ENCODE assay signal across 11 cellular contexts in the genomic region with DNA sequence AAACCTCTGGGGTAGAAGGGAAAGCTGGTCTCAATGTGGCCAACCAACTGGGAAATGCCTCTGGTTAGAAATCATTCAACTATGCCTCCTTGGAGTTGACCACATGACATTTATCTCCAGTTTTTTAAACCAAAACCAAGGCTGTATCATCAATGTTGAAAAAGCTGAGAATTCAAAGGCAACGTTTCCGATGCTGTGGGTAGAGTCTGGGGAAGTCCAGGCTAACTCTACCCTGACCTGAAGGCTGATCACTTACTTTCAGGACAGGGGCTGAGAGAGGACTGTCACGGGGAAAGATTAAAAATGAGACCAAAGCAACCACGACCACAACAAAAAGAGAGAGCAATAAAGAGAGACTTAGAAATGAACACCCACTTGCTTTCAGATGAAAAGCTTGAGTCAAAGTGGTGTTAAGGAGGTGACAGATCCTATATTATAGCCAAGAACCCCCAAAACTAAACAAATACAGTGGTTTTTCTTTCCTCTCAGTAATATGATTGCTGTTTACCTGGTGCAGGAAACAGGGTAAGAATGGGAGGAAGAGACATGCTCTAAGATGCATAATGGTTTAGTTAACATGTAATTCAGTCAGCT.
A peak's percentile ranks its signal among the peaks of the same experiment; 100 is the strongest.
DNase-seq lines count a peak whose midpoint lies in the region; ATAC-seq and TF ChIP-seq lines count a peak whose summit lies in the region.
"Had no signal": no experiment of that assay in that cellular context is flagged by ENCODE, and none has a peak within 500 bp of the region (broad histone marks: within the 10 kb centered on the region; RNA-seq: fewer than 3 reads in every experiment).

No MANE protein-coding gene starts in this region.

- WGBS in psoas muscle, 3 donors, result 70 to 78% (median 72%) methylated on average over 4 of the region's 4 CpGs

- intact Hi-C loops in psoas muscle (cut with DNase I), result no loop called here

- peaks cover 0 to 10% of the 10 kb centered on the region in 2 donors for H3K9me3 Mint-ChIP-seq in activated naive CD4-positive, alpha-beta T cell treated with anti-CD3 and anti-CD28 coated beads, Interleukin-2, amount 50 U/mL, for 72 hours
- H3K9me3 Mint-ChIP-seq in activated naive CD4-positive, alpha-beta T cell treated with anti-CD3 and anti-CD28 coated beads, Interleukin-2, amount 10 ng/mL, durations not matched to agents 7 days and 5 days, result no peaks in the 10 kb centered on the region
- H3K9me3 Mint-ChIP-seq in T-helper 2 cell treated with Interferon-gamma antibody and Interleukin-4, amounts not matched to agents 5 μg/mL and 100 μg/mL, for 36 hours, result no peaks in the 10 kb centered on the region
- peaks cover 8% of the 10 kb centered on the region for H3K9me3 Mint-ChIP-seq in stimulated activated naive CD8-positive, alpha-beta T cell treated with anti-CD3 and anti-CD28 coated beads, Interleukin-15, Interleukin-2, amounts not matched to agents 100 ng/mL and 50 ng/mL, for 24 hours

- H3K27ac ChIP-seq in psoas muscle, result no peak overlapping the region
- H3K27ac ChIP-seq: Peyer's patch, uterus had no signal

- H3K4me3 Mint-ChIP-seq in activated naive CD4-positive, alpha-beta T cell treated with anti-CD3 and anti-CD28 coated beads, Interleukin-2, amount 10 ng/mL, durations not matched to agents 7 days and 5 days, result no peak overlapping the region
- peak overlapping the region; percentile 9 for H3K4me3 Mint-ChIP-seq in T-helper 2 cell treated with Interferon-gamma antibody and Interleukin-4, amounts not matched to agents 5 μg/mL and 100 μg/mL, for 36 hours
- H3K4me3 Mint-ChIP-seq in stimulated activated naive CD8-positive, alpha-beta T cell treated with anti-CD3 and anti-CD28 coated beads, Interleukin-15, Interleukin-2, amounts not matched to agents 100 ng/mL and 50 ng/mL, for 24 hours, result peak overlapping the region; percentile 47

- peaks cover 14% of the 10 kb centered on the region for H3K4me1 Mint-ChIP-seq in activated naive CD4-positive, alpha-beta T cell treated with anti-CD3 and anti-CD28 coated beads, Interleukin-2, amount 10 ng/mL, durations not matched to agents 7 days and 5 days
- peaks cover 17% of the 10 kb centered on the region for H3K4me1 Mint-ChIP-seq in T-helper 2 cell treated with Interferon-gamma antibody and Interleukin-4, amounts not matched to agents 5 μg/mL and 100 μg/mL, for 36 hours (ENCODE audit: low read depth)
- H3K4me1 Mint-ChIP-seq in stimulated activated naive CD8-positive, alpha-beta T cell treated with anti-CD3 and anti-CD28 coated beads, Interleukin-15, Interleukin-2, amounts not matched to agents 100 ng/mL and 50 ng/mL, for 24 hours (ENCODE audit: low read depth), result peaks cover 67% of the 10 kb centered on the region

- no peaks in the 10 kb centered on the region for H3K27me3 ChIP-seq in psoas muscle (ENCODE audit: insufficient read depth in 3 of 3, low read length in 2 of 3)
- H3K27me3 ChIP-seq: BE2C, Peyer's patch, uterus had no signal

- H3K4me3 ChIP-seq in psoas muscle, result no peak overlapping the region
- H3K4me3 ChIP-seq: Peyer's patch, uterus had no signal

- TF ChIP-seq CTCF in psoas muscle (IDR thresholded peaks at IDR 0.05), result no peak

- no peaks in the 10 kb centered on the region for H3K27me3 Mint-ChIP-seq in activated naive CD4-positive, alpha-beta T cell treated with anti-CD3 and anti-CD28 coated beads, Interleukin-2, amount 10 ng/mL, durations not matched to agents 7 days and 5 days
- H3K27me3 Mint-ChIP-seq in T-helper 2 cell treated with Interferon-gamma antibody and Interleukin-4, amounts not matched to agents 5 μg/mL and 100 μg/mL, for 36 hours (ENCODE audit: low read depth), result peaks cover 17% of the 10 kb centered on the region
- H3K27me3 Mint-ChIP-seq in stimulated activated naive CD8-positive, alpha-beta T cell treated with anti-CD3 and anti-CD28 coated beads, Interleukin-15, Interleukin-2, amounts not matched to agents 100 ng/mL and 50 ng/mL, for 24 hours, result peaks cover 11% of the 10 kb centered on the region

- ATAC-seq in activated naive CD4-positive, alpha-beta T cell treated with anti-CD3 and anti-CD28 coated beads, Interleukin-2, amount 50 U/mL, for 72 hours, result peak; percentile 94 to 98
- peak; percentile 83 for ATAC-seq in HG02763 (IDR thresholded peaks at IDR 0.05; ENCODE audit: unreplicated experiment)
- no peak for ATAC-seq in psoas muscle

- CTCF ChIA-PET in activated naive CD4-positive, alpha-beta T cell treated with anti-CD3 and anti-CD28 coated beads, Interleukin-2, amount 10 ng/mL, durations not matched to agents 7 days and 5 days (lab: Charles Lee), result interaction anchor here (1.0 kb wide), 1 partner anchor 92 kb away, joined by 3 read pairs; no protein-coding TSS in a partner anchor

- no peaks in the 10 kb centered on the region for H3K4me1 ChIP-seq in psoas muscle
- H3K4me1 ChIP-seq: BE2C, Peyer's patch, uterus had no signal

- peak overlapping the region; percentile 50 for H3K27ac Mint-ChIP-seq in activated naive CD4-positive, alpha-beta T cell treated with anti-CD3 and anti-CD28 coated beads, Interleukin-2, amount 50 U/mL, for 72 hours
- no peak overlapping the region for H3K27ac Mint-ChIP-seq in activated naive CD4-positive, alpha-beta T cell treated with anti-CD3 and anti-CD28 coated beads, Interleukin-2, amount 10 ng/mL, durations not matched to agents 7 days and 5 days
- H3K27ac Mint-ChIP-seq in T-helper 2 cell treated with Interferon-gamma antibody and Interleukin-4, amounts not matched to agents 5 μg/mL and 100 μg/mL, for 36 hours, result no peak overlapping the region
- H3K27ac Mint-ChIP-seq in stimulated activated naive CD8-positive, alpha-beta T cell treated with anti-CD3 and anti-CD28 coated beads, Interleukin-15, Interleukin-2, amounts not matched to agents 100 ng/mL and 50 ng/mL, for 24 hours, result peak overlapping the region; percentile 86

- H3K36me3 ChIP-seq in psoas muscle (ENCODE audit: insufficient read depth in 1 of 2, low read depth in 1 of 2), result no peaks in the 10 kb centered on the region
- H3K36me3 ChIP-seq: BE2C, Peyer's patch, uterus had no signal

- peak; percentile 51 to 70 for DNase-seq in activated naive CD4-positive, alpha-beta T cell treated with anti-CD3 and anti-CD28 coated beads, Interleukin-2, amount 50 U/mL, for 72 hours (ENCODE audit: low spot score in 2 of 2)
- no peak for DNase-seq in activated naive CD4-positive, alpha-beta T cell treated with anti-CD3 and anti-CD28 coated beads, Interleukin-2, amount 10 ng/mL, durations not matched to agents 7 days and 5 days
- peak; percentile 73 for DNase-seq in T-helper 2 cell treated with Interferon-gamma antibody and Interleukin-4, amounts not matched to agents 5 μg/mL and 100 μg/mL, for 36 hours (ENCODE audit: low spot score)
- DNase-seq in medulla oblongata (ENCODE audit: extremely low spot score) (no peak), GM03348 (ENCODE audit: low spot score) (no peak), psoas muscle (no peak)
- DNase-seq: BE2C, Peyer's patch, uterus had no signal

- peaks cover 0 to 14% of the 10 kb centered on the region in 2 donors for H3K36me3 Mint-ChIP-seq in activated naive CD4-positive, alpha-beta T cell treated with anti-CD3 and anti-CD28 coated beads, Interleukin-2, amount 50 U/mL, for 72 hours
- no peaks in the 10 kb centered on the region for H3K36me3 Mint-ChIP-seq in activated naive CD4-positive, alpha-beta T cell treated with anti-CD3 and anti-CD28 coated beads, Interleukin-2, amount 10 ng/mL, durations not matched to agents 7 days and 5 days
- no peaks in the 10 kb centered on the region for H3K36me3 Mint-ChIP-seq in T-helper 2 cell treated with Interferon-gamma antibody and Interleukin-4, amounts not matched to agents 5 μg/mL and 100 μg/mL, for 36 hours (ENCODE audit: low read depth)
- H3K36me3 Mint-ChIP-seq in stimulated activated naive CD8-positive, alpha-beta T cell treated with anti-CD3 and anti-CD28 coated beads, Interleukin-15, Interleukin-2, amounts not matched to agents 100 ng/mL and 50 ng/mL, for 24 hours (ENCODE audit: low read depth), result peaks cover 4% of the 10 kb centered on the region

- no peaks in the 10 kb centered on the region for H3K9me3 ChIP-seq in psoas muscle
- H3K9me3 ChIP-seq: BE2C, Peyer's patch, uterus had no signal

Comparison
In these comparisons a context has a peak if more than half of its experiments do, and no peak if none do; other contexts are left out.
1. DNase-seq: peak in activated naive CD4-positive, alpha-beta T cell treated with anti-CD3 and anti-CD28 coated beads, Interleukin-2, amount 50 U/mL, for 72 hours (2 of 2) and T-helper 2 cell treated with Interferon-gamma antibody and Interleukin-4, amounts not matched to agents 5 μg/mL and 100 μg/mL, for 36 hours (single experiment); none in activated naive CD4-positive, alpha-beta T cell treated with anti-CD3 and anti-CD28 coated beads, Interleukin-2, amount 10 ng/mL, durations not matched to agents 7 days and 5 days (single experiment), medulla oblongata (single experiment), GM03348 (single experiment) and psoas muscle (0 of 2).
2. H3K27ac Mint-ChIP-seq: peak in activated naive CD4-positive, alpha-beta T cell treated with anti-CD3 and anti-CD28 coated beads, Interleukin-2, amount 50 U/mL, for 72 hours (2 of 2) and stimulated activated naive CD8-positive, alpha-beta T cell treated with anti-CD3 and anti-CD28 coated beads, Interleukin-15, Interleukin-2, amounts not matched to agents 100 ng/mL and 50 ng/mL, for 24 hours (single experiment); none in activated naive CD4-positive, alpha-beta T cell treated with anti-CD3 and anti-CD28 coated beads, Interleukin-2, amount 10 ng/mL, durations not matched to agents 7 days and 5 days (single experiment) and T-helper 2 cell treated with Interferon-gamma antibody and Interleukin-4, amounts not matched to agents 5 μg/mL and 100 μg/mL, for 36 hours (single experiment).
3. ATAC-seq: peak in activated naive CD4-positive, alpha-beta T cell treated with anti-CD3 and anti-CD28 coated beads, Interleukin-2, amount 50 U/mL, for 72 hours (2 of 2) and HG02763 (single experiment); none in psoas muscle (0 of 4).